ENCODE assay signal across 9 cellular contexts in genomic region chr11:9090488-9091043, GRCh38. TPM values are rescaled to one million over a fixed set of nuclear protein-coding genes. Genes with fewer than 3 reads are reported as not detected.
DNase-seq lines count a peak whose midpoint lies in the region; ATAC-seq, FAIRE-seq and TF ChIP-seq lines count a peak whose summit lies in the region.
"Had no signal": no experiment of that assay in that cellular context is flagged by ENCODE, and none has a peak within 500 bp of the region (broad histone marks: within the 10 kb centered on the region; RNA-seq: fewer than 3 reads in every experiment).

No MANE protein-coding gene starts in this region.

- DNase-seq in AG10803 (ENCODE audit: low read depth) (peak; percentile 8), endothelial cell of umbilical vein (ENCODE audit: low read depth, low spot score) (peak; percentile 7), osteocyte (ENCODE audit: extremely low spot score, unreplicated experiment) (no peak), Caco-2 (no peak), globus pallidus (ENCODE audit: low spot score) (no peak), HEK293T (ENCODE audit: extremely low spot score) (no peak)
- DNase-seq: activated CD4-positive, alpha-beta T cell treated with anti-CD3 and anti-CD28 coated beads, Interleukin-2, amount 50 U/mL, for 4 hours had no signal

- no peaks in the 10 kb centered on the region for H4K20me1 ChIP-seq in endothelial cell of umbilical vein (replicated peaks; ENCODE audit: control insufficient read depth, extremely low read depth, insufficient read depth, low read length)

- CTCF ChIA-PET in endothelial cell of umbilical vein (lab: Charles Lee) = interaction anchor here (2.8 kb wide), 1 partner anchor 47 kb away, joined by 9 read pairs; no protein-coding TSS in a partner anchor
- CTCF ChIA-PET in Caco-2 (lab: Charles Lee) = no interaction called here
- CTCF ChIA-PET in HEK293T (lab: Yijun Ruan, JAX) = interaction anchor here (0.7 kb wide), 1 partner anchor 416 kb away, joined by 3 read pairs; no protein-coding TSS in a partner anchor

- H3K4me3 ChIP-seq in AG10803 (ENCODE audit: low read length) = peak overlapping the region; percentile 47
- H3K4me3 ChIP-seq in HUES48 (ENCODE audit: low read depth, low read length) = peak overlapping the region; percentile 56
- peak overlapping the region in 2 of 3 experiments; percentile 22 to 46 for H3K4me3 ChIP-seq in endothelial cell of umbilical vein (replicated peaks in 1 of 3; ENCODE audit: insufficient read depth in 1 of 3, low read depth in 1 of 3, low read length in 3 of 3)
- H3K4me3 ChIP-seq in Caco-2 (ENCODE audit: low read depth, low read length) = no peak overlapping the region

- H3K27ac Mint-ChIP-seq in osteocyte (ENCODE audit: unreplicated experiment) (no peak overlapping the region), Caco-2 (ENCODE audit: unreplicated experiment) (no peak overlapping the region)

- H3K27ac ChIP-seq in HUES48 (ENCODE audit: low read depth, low read length) (no peak overlapping the region), endothelial cell of umbilical vein (ENCODE audit: insufficient read depth, low read depth, low read length) (no peak overlapping the region)

- BruUV-seq in endothelial cell of umbilical vein (replicated peaks; lab: Mats Ljungman, UMichigan) (no TSS peak), Caco-2 (replicated peaks; lab: Mats Ljungman, UMichigan) (no TSS peak)

- H3K4me3 Mint-ChIP-seq in osteocyte (ENCODE audit: unreplicated experiment) (peak overlapping the region; percentile 69), Caco-2 (ENCODE audit: unreplicated experiment) (no peak overlapping the region)

- dilution Hi-C loops in endothelial cell of umbilical vein (cut with MboI; ENCODE audit: extremely low pct_ligation_motif_present, low sequenced_read_pairs) = no loop called here

- H3K9me3 Mint-ChIP-seq in osteocyte (ENCODE audit: unreplicated experiment) = no peaks in the 10 kb centered on the region
- no peaks in the 10 kb centered on the region for H3K9me3 Mint-ChIP-seq in Caco-2 (ENCODE audit: unreplicated experiment)

- H3K9me1 ChIP-seq in endothelial cell of umbilical vein (replicated peaks; ENCODE audit: control insufficient read depth, extremely low read depth, insufficient read depth, low read length) = no peaks in the 10 kb centered on the region

- FAIRE-seq in endothelial cell of umbilical vein (lab: Jason Lieb, UNC) = no peak

- no peak for TF ChIP-seq CTCF in AG10803 (conservative IDR thresholded peaks at IDR 0.05; ENCODE audit: low read length)
- TF ChIP-seq CTCF in endothelial cell of umbilical vein (IDR thresholded peaks at IDR 0.05; ENCODE audit: extremely low read depth in 1 of 2, insufficient read depth in 1 of 2, low read depth in 1 of 2, low read length in 2 of 2) = no peak
- no peak for TF ChIP-seq CTCF in osteocyte (IDR thresholded peaks at IDR 0.05)
- TF ChIP-seq CTCF in Caco-2 (IDR thresholded peaks at IDR 0.05; ENCODE audit: insufficient read depth in 1 of 2, low read depth in 1 of 2, low read length in 1 of 2, severe bottlenecking in 1 of 2, unreplicated experiment in 1 of 2) = no peak

- no peaks in the 10 kb centered on the region for H3K9me3 ChIP-seq in HUES48 (ENCODE audit: control insufficient read depth, insufficient read depth, low read length)
- no peaks in the 10 kb centered on the region for H3K9me3 ChIP-seq in endothelial cell of umbilical vein (replicated peaks; ENCODE audit: control insufficient read depth, insufficient read depth, low read length)
- peaks cover 2% of the 10 kb centered on the region; the same call in 1 of the 2 replicates for H3K9me3 ChIP-seq in Caco-2

- intact Hi-C loops in endothelial cell of umbilical vein (cut with micrococcal nuclease) = loop anchor here (2.0 kb wide), 1 partner anchor 46 kb away; no protein-coding TSS in a partner anchor
- intact Hi-C loops in Caco-2 (cut with micrococcal nuclease; ENCODE audit: unreplicated experiment) = no loop called here

- H3K4me2 ChIP-seq in endothelial cell of umbilical vein (ENCODE audit: insufficient read depth, low read length) = peak overlapping the region; percentile 27

- no peak overlapping the region for H3K9ac ChIP-seq in HUES48 (ENCODE audit: low read depth, low read length)
- no peak overlapping the region for H3K9ac ChIP-seq in endothelial cell of umbilical vein (replicated peaks; ENCODE audit: extremely low read depth, insufficient read depth, low read length)

- ATAC-seq in HG03175 (IDR thresholded peaks at IDR 0.05; ENCODE audit: unreplicated experiment) = no peak

- peak overlapping the region; percentile 56 for H2AFZ ChIP-seq in endothelial cell of umbilical vein (ENCODE audit: low read depth, low read length)

- no peaks in the 10 kb centered on the region for H3K36me3 ChIP-seq in HUES48 (ENCODE audit: control insufficient read depth, insufficient read depth, low read length)
- H3K36me3 ChIP-seq in endothelial cell of umbilical vein (ENCODE audit: control insufficient read depth in 2 of 2, extremely low read depth in 1 of 2, insufficient read depth in 2 of 2, low read length in 2 of 2) = no peaks in the 10 kb centered on the region
- H3K36me3 ChIP-seq in Caco-2 (ENCODE audit: control insufficient read depth, insufficient read depth, low read length) = no peaks in the 10 kb centered on the region

- H3K4me1 ChIP-seq in HUES48 (ENCODE audit: control insufficient read depth, insufficient read depth, low read length) = peaks cover 15% of the 10 kb centered on the region
- H3K4me1 ChIP-seq in endothelial cell of umbilical vein (ENCODE audit: control insufficient read depth, extremely low read depth, insufficient read depth, low read length) = no peaks in the 10 kb centered on the region
- no peaks in the 10 kb centered on the region for H3K4me1 ChIP-seq in Caco-2

- peaks cover 4% of the 10 kb centered on the region for H3K27me3 Mint-ChIP-seq in osteocyte (ENCODE audit: unreplicated experiment)
- no peaks in the 10 kb centered on the region for H3K27me3 Mint-ChIP-seq in Caco-2 (ENCODE audit: insufficient read depth, unreplicated experiment)

- H3K27me3 ChIP-seq in HUES48 (ENCODE audit: control insufficient read depth, insufficient read depth, low read length) (peaks cover 41% of the 10 kb centered on the region), endothelial cell of umbilical vein (ENCODE audit: control insufficient read depth in 2 of 2, insufficient read depth in 2 of 2, low read length in 2 of 2) (peaks cover 4 to 14% of the 10 kb centered on the region in 2 experiments), Caco-2 (replicated peaks; ENCODE audit: control insufficient read depth, insufficient read depth, low read length) (no peaks in the 10 kb centered on the region)

- H3K4me1 Mint-ChIP-seq in osteocyte (ENCODE audit: unreplicated experiment) (peaks cover 5% of the 10 kb centered on the region), Caco-2 (ENCODE audit: low read depth, unreplicated experiment) (peaks cover 5% of the 10 kb centered on the region)

- H3K36me3 Mint-ChIP-seq in osteocyte (ENCODE audit: unreplicated experiment) (peaks cover 2% of the 10 kb centered on the region), Caco-2 (ENCODE audit: insufficient read depth, unreplicated experiment) (no peaks in the 10 kb centered on the region)

- H3K79me2 ChIP-seq in endothelial cell of umbilical vein (ENCODE audit: control insufficient read depth, insufficient read depth, low read length) = no peaks in the 10 kb centered on the region

- POLR2A ChIA-PET in endothelial cell of umbilical vein (lab: Charles Lee) (no interaction called here), Caco-2 (lab: Charles Lee) (no interaction called here), HEK293T (lab: Yijun Ruan, JAX) (no interaction called here)

- TF ChIP-seq POLR2A in endothelial cell of umbilical vein (IDR thresholded peaks at IDR 0.05; ENCODE audit: low read depth, low read length) = no peak

TF ChIP-seq in endothelial cell of umbilical vein, 7 proteins besides CTCF, POLR2A, EP300 and RAD21 (continues in another document):
- TF ChIP-seq JUN (IDR thresholded peaks at IDR 0.05; ENCODE audit: borderline replicate concordance, insufficient read depth, insufficient read length, low read depth) (no peak), MAX (IDR thresholded peaks at IDR 0.05; ENCODE audit: insufficient read depth, insufficient read length) (no peak), FOS (IDR thresholded peaks at IDR 0.05; ENCODE audit: borderline replicate concordance, insufficient read depth, low read length) (no peak), EZH2 (IDR thresholded peaks at IDR 0.05; ENCODE audit: borderline replicate concordance, low read depth, low read length, severe bottlenecking) (no peak), POLR2AphosphoS5 (IDR thresholded peaks at IDR 0.05; ENCODE audit: insufficient read depth, low read depth, low read length) (no peak), MYC (IDR thresholded peaks at IDR 0.05; ENCODE audit: low read depth, low read length) (no peak)

TF ChIP-seq in HEK293T, 16 proteins besides CTCF, POLR2A, EP300 and RAD21:
- TF ChIP-seq FOXM1 (IDR thresholded peaks at IDR 0.05; ENCODE audit: borderline replicate concordance) = no peak
- no peak for TF ChIP-seq ZNF384 (IDR thresholded peaks at IDR 0.05)
- TF ChIP-seq FOXK2 (IDR thresholded peaks at IDR 0.05) = no peak
- TF ChIP-seq TARDBP (IDR thresholded peaks at IDR 0.05) = no peak
- TF ChIP-seq ELF4 (IDR thresholded peaks at IDR 0.05) = no peak

RNA-seq across cellular contexts. Expression of gene SCUBE2, which starts 0.8 kb away (rescaled TPM):
- total RNA-seq in endothelial cell of umbilical vein = 1.6 and 3.5 TPM in 2 replicates
- polyA plus RNA-seq in endothelial cell of umbilical vein = 0.54 and 0.55 TPM in 2 replicates
- polyA plus RNA-seq in endothelial cell of umbilical vein (2011; cell fraction: cytosol; rRNA removed) = 0.25 and 0.66 TPM in 2 replicates
- 1.2 and 1.4 TPM in 2 replicates for polyA plus RNA-seq in endothelial cell of umbilical vein (2011; cell fraction: nucleus; rRNA removed)
- 0.87 and 1.2 TPM in 2 replicates for polyA plus RNA-seq in endothelial cell of umbilical vein (2012)
- polyA minus RNA-seq in endothelial cell of umbilical vein = 0.17 and 0.80 TPM in 2 replicates
- polyA minus RNA-seq in endothelial cell of umbilical vein (2011; cell fraction: cytosol; rRNA and poly(A)+ RNA removed) = not detected
- 2.0 and 3.4 TPM in 2 replicates for polyA minus RNA-seq in endothelial cell of umbilical vein (2011; cell fraction: nucleus; rRNA and poly(A)+ RNA removed)
- 1.9 and 3.3 TPM in 2 replicates for total RNA-seq in osteocyte
- total RNA-seq in Caco-2 (2022) = 3.1 and 3.2 TPM in 2 replicates

Comparison
In these comparisons a context has a peak if more than half of its experiments do, and no peak if none do; other contexts are left out.
1. DNase-seq: peak in AG10803 (single experiment) and endothelial cell of umbilical vein (single experiment); none in osteocyte (single experiment), Caco-2 (0 of 2), globus pallidus (single experiment) and HEK293T (single experiment).